Comparison of ENCODE assay signal across 8 cellular contexts in the genomic region with DNA sequence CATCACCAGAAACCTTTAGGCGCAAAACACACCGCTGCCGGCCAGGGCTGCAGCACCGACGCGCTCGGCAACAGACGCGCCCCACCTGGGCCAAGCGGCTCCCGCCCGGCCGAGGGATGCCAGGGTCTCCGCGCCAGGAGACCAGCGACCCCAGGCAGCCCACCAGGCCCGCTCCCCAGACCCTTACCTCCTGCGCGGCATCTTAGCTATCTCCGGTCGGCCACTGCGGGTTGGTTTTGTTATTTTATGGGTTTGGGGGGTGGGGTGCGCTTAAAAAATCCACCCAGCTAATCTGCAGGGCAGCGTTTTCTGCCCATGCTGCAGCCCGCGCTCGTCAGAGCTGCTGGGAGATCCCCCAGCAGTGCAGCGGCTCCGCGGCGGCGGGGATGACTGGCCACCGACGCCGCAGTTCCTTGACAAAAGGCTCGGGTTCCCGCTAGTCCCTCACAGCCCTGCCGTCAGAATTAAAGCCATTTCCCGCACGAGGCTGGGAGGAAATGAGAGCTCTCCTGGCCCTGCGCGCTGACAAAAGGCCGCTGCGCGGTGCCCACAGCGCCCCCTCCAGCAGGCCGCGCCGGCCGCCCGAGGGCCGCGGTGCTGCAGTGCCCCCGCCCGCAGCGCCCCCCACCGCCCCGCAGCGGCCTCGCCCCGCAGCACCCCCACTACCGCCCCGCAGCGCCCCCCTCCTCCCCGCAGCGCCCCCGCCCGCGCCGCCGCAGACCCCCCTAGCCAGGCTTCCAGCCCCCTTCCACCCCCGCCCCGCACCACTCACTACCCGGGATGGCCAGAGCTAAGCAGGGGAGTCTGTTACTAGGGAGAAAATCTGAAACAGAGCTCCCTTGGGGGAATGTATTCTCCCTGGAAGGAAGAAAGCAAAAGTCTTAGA. TPM values are rescaled to one million over a fixed set of nuclear protein-coding genes. Genes with fewer than 3 reads are reported as not detected.
DNase-seq lines count a peak whose midpoint lies in the region; ATAC-seq and TF ChIP-seq lines count a peak whose summit lies in the region.

A gene with protein sequence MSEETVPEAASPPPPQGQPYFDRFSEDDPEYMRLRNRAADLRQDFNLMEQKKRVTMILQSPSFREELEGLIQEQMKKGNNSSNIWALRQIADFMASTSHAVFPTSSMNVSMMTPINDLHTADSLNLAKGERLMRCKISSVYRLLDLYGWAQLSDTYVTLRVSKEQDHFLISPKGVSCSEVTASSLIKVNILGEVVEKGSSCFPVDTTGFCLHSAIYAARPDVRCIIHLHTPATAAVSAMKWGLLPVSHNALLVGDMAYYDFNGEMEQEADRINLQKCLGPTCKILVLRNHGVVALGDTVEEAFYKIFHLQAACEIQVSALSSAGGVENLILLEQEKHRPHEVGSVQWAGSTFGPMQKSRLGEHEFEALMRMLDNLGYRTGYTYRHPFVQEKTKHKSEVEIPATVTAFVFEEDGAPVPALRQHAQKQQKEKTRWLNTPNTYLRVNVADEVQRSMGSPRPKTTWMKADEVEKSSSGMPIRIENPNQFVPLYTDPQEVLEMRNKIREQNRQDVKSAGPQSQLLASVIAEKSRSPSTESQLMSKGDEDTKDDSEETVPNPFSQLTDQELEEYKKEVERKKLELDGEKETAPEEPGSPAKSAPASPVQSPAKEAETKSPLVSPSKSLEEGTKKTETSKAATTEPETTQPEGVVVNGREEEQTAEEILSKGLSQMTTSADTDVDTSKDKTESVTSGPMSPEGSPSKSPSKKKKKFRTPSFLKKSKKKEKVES (minus strand): TSS at position 502 of the 886 bp plus-strand sequence. CDS start 61,792 bp downstream, outside the sequence.

- no peaks in the 10 kb centered on the region for H3K36me3 ChIP-seq in CD8-positive, alpha-beta memory T cell (ENCODE audit: insufficient read depth, low read length)
- H3K36me3 ChIP-seq in RWPE2 (ENCODE audit: low read depth) (no peaks in the 10 kb centered on the region), body of pancreas (replicated peaks in 1 of 2; ENCODE audit: insufficient read depth in 1 of 2, low read depth in 2 of 2) (no peaks in the 10 kb centered on the region)

- peaks cover 50 to 80% of the 10 kb centered on the region in 2 donors for H3K27me3 Mint-ChIP-seq in CD8-positive, alpha-beta memory T cell
- peaks cover 16 to 30% (median 20%) of the 10 kb centered on the region in 3 donors for H3K27me3 Mint-ChIP-seq in immature natural killer cell (ENCODE audit: low read depth in 3 of 3)

- WGBS in body of pancreas, 2 donors, result 0 to 1% methylated on average over 2 to 55 of the region's 74 CpGs

- peak within 1 kb of the TSS; percentile 54 for H3K4me3 ChIP-seq in CD8-positive, alpha-beta memory T cell (ENCODE audit: low read length)
- peak within 1 kb of the TSS; percentile 22 for H3K4me3 ChIP-seq in RWPE2 (ENCODE audit: severe bottlenecking)
- peak within 1 kb of the TSS; percentile 28 to 60 for H3K4me3 ChIP-seq in body of pancreas

- no peaks in the 10 kb centered on the region for H3K36me3 Mint-ChIP-seq in CD8-positive, alpha-beta memory T cell
- H3K36me3 Mint-ChIP-seq in immature natural killer cell, result no peaks in the 10 kb centered on the region

- CTCF ChIA-PET in CD8-positive, alpha-beta memory T cell (lab: Charles Lee), result interaction anchor here (0.9 kb wide), 1 partner anchor 17 kb away, joined by 3 read pairs; no protein-coding TSS in a partner anchor

- H3K27me3 ChIP-seq in CD8-positive, alpha-beta memory T cell (ENCODE audit: insufficient read depth, low read length, poor library complexity, severe bottlenecking), result peaks cover 13% of the 10 kb centered on the region
- peaks cover 63% of the 10 kb centered on the region for H3K27me3 ChIP-seq in RWPE2 (ENCODE audit: insufficient read depth, poor library complexity, severe bottlenecking)
- peaks cover 0 to 5% of the 10 kb centered on the region in 2 donors for H3K27me3 ChIP-seq in body of pancreas

- H3K4me1 ChIP-seq in CD8-positive, alpha-beta memory T cell (ENCODE audit: insufficient read depth, low read length), result peaks cover 8% of the 10 kb centered on the region
- H3K4me1 ChIP-seq in RWPE2 (ENCODE audit: insufficient read depth, poor library complexity, severe bottlenecking) (no peaks in the 10 kb centered on the region), body of pancreas (peaks cover 17% of the 10 kb centered on the region)

- H3K4me1 Mint-ChIP-seq in CD8-positive, alpha-beta memory T cell, result peaks cover 13 to 22% (median 15%) of the 10 kb centered on the region in 3 donors
- peaks cover 15% of the 10 kb centered on the region in 2 donors for H3K4me1 Mint-ChIP-seq in immature natural killer cell

- peak within 1 kb of the TSS; percentile 35 to 81 (median 76) for H3K4me3 Mint-ChIP-seq in CD8-positive, alpha-beta memory T cell
- peak within 1 kb of the TSS; percentile 69 to 89 (median 81) for H3K4me3 Mint-ChIP-seq in immature natural killer cell

- peak; percentile 64 for ATAC-seq in RWPE2 (ENCODE audit: low read depth)
- peak; percentile 79 for ATAC-seq in body of pancreas
- ATAC-seq in HG02981 (IDR thresholded peaks at IDR 0.05; ENCODE audit: unreplicated experiment), result no peak

- TF ChIP-seq CTCF in RWPE2 (IDR thresholded peaks at IDR 0.05; ENCODE audit: poor library complexity, severe bottlenecking), result peak; percentile 46
- TF ChIP-seq CTCF in body of pancreas (IDR thresholded peaks at IDR 0.05), result peak in 5 of 7 experiments; percentile 6 to 43 (median 26)

- peak in 1 of 5 donors; percentile 45 for DNase-seq in CD8-positive, alpha-beta memory T cell
- DNase-seq in HUDEP-2 (lab: John Stamatoyannopoulos, UW; ENCODE audit: unreplicated experiment in 76 of 76) (peak in 44 of 76 experiments; percentile 6 to 48 (median 28)), RWPE2 (ENCODE audit: low spot score) (no peak), body of pancreas (peak; percentile 28 to 65 (median 36)), immature natural killer cell (peak; percentile 22 to 36 (median 23)), mucosa of gallbladder (ENCODE audit: low spot score) (no peak)
- peak; percentile 11 to 56 (median 33) for DNase-seq in stimulated activated CD4-positive, alpha-beta T cell treated with anti-CD3 and anti-CD28 coated beads, Interleukin-12 subunit alpha, Interleukin-12 subunit beta, amount 100 ng/mL, for 48 hours (ENCODE audit: low read depth in 2 of 3, low spot score in 1 of 3)

- H3K27ac ChIP-seq in CD8-positive, alpha-beta memory T cell (ENCODE audit: low read depth, low read length), result no peak within 1 kb of the TSS
- H3K27ac ChIP-seq in RWPE2 (ENCODE audit: poor library complexity, severe bottlenecking), result no peak within 1 kb of the TSS
- no peak within 1 kb of the TSS for H3K27ac ChIP-seq in body of pancreas

- POLR2A ChIA-PET in CD8-positive, alpha-beta memory T cell (lab: Charles Lee), result no interaction called here

- no peaks in the 10 kb centered on the region for H3K9me3 Mint-ChIP-seq in CD8-positive, alpha-beta memory T cell
- no peaks in the 10 kb centered on the region for H3K9me3 Mint-ChIP-seq in immature natural killer cell

- intact Hi-C loops in body of pancreas (cut with DNase I), result no loop called here

- peak in 1 of 3 donors; percentile 26 for TF ChIP-seq POLR2A in body of pancreas (IDR thresholded peaks at IDR 0.05)

- no peaks in the 10 kb centered on the region for H3K9me3 ChIP-seq in CD8-positive, alpha-beta memory T cell (ENCODE audit: low read length)
- no peaks in the 10 kb centered on the region for H3K9me3 ChIP-seq in RWPE2 (ENCODE audit: severe bottlenecking)
- no peaks in the 10 kb centered on the region for H3K9me3 ChIP-seq in body of pancreas

- H3K27ac Mint-ChIP-seq in CD8-positive, alpha-beta memory T cell, result peak within 1 kb of the TSS in 2 of 8 donors; percentile 31 to 54
- peak within 1 kb of the TSS in 1 of 6 donors; percentile 17 for H3K27ac Mint-ChIP-seq in immature natural killer cell

RNA-seq across cellular contexts. Expression of the gene that starts here (rescaled TPM):
- total RNA-seq in CD8-positive, alpha-beta memory T cell, result 1 to 10 TPM in 1 of 2 experiments, under 1 TPM in 1; 0.74 to 1.2 TPM
- polyA plus RNA-seq in CD8-positive, alpha-beta memory T cell, result 0.18 TPM
- total RNA-seq in body of pancreas (1 to 10 TPM; 2.3 to 7.6 TPM), mucosa of gallbladder (0.95 TPM)
- polyA plus RNA-seq in immature natural killer cell, result not detected

Comparison
In these comparisons a context has a peak if more than half of its experiments do, and no peak if none do; other contexts are left out.
1. Peak in DNase-seq in immature natural killer cell; RNA of the gene not detected or under 1 TPM.
2. DNase-seq: peak in HUDEP-2 (44 of 76), body of pancreas (4 of 4) and stimulated activated CD4-positive, alpha-beta T cell treated with anti-CD3 and anti-CD28 coated beads, Interleukin-12 subunit alpha, Interleukin-12 subunit beta, amount 100 ng/mL, for 48 hours (3 of 3); none in RWPE2 (single experiment) and mucosa of gallbladder (single experiment).
3. Peak in every context shown above with its lines, with median percentiles within 50 percentile points of each other: H3K4me3 ChIP-seq.